Comparison of ENCODE assay signal across 1 cellular context in the genomic region with DNA sequence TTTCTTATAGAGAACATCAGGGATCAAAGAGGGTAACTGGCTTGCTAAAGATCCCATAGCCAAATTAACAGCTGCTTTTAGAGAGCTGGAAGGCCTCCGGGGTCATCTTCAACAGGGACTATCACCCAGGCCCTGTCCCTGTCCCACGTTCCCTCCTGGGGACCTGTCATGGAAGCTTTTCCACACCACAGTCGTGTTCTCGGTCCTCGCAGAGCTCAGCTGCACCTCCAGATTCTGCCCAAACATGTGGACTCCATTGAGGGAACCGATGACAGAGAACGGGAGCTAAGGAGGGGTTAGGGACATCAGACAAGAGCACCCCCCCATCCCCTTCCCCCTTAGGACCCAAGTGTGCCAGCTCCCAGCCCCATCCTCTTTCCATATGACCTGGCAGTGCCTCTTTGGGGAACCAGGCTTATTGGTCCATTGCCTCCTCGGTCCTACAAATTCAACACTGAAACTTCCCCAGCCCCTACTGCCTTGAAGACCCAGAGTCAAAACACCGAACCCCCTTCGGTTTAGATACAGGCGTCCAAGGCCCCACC.
TF ChIP-seq lines count a peak whose summit lies in the region.

No MANE protein-coding gene starts in this region.

TF ChIP-seq in SK-N-SH, 30 proteins besides CTCF, POLR2A, EP300 and RAD21 (continued from another document):
- TF ChIP-seq, protein P1, sequence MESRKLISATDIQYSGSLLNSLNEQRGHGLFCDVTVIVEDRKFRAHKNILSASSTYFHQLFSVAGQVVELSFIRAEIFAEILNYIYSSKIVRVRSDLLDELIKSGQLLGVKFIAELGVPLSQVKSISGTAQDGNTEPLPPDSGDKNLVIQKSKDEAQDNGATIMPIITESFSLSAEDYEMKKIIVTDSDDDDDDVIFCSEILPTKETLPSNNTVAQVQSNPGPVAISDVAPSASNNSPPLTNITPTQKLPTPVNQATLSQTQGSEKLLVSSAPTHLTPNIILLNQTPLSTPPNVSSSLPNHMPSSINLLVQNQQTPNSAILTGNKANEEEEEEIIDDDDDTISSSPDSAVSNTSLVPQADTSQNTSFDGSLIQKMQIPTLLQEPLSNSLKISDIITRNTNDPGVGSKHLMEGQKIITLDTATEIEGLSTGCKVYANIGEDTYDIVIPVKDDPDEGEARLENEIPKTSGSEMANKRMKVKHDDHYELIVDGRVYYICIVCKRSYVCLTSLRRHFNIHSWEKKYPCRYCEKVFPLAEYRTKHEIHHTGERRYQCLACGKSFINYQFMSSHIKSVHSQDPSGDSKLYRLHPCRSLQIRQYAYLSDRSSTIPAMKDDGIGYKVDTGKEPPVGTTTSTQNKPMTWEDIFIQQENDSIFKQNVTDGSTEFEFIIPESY (IDR thresholded peaks at IDR 0.05; ENCODE audit: borderline replicate concordance, low read depth): no peak
- TF ChIP-seq TAF1 (IDR thresholded peaks at IDR 0.05; ENCODE audit: borderline replicate concordance, low read depth, low read length): no peak
- no peak for TF ChIP-seq RFX5 (IDR thresholded peaks at IDR 0.05; ENCODE audit: low read length)
